Comparison of ENCODE assay signal across 20 cellular contexts in the genomic region with DNA sequence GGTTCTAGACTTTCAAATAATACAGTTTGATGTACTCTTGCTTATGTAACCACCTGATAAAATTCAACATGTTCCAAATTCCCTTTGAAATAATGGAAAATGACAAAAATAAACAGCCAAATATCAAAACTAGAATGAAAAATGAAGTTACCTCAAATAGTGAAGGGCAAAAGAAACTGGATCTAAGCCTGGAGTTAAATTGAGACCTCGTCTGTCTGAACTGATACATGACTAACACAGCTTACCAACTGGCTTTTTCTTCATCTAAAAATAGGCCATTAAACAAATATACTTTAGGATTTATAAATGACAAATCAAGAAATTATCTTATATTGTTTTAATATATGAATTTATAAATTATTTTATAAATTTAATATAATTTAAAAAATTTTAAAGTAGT.
"Had no signal": no experiment of that assay in that cellular context is flagged by ENCODE, and none has a peak within 500 bp of the region (broad histone marks: within the 10 kb centered on the region; RNA-seq: fewer than 3 reads in every experiment).

No MANE protein-coding gene starts in this region.

- H3K36me3 ChIP-seq: colonic mucosa, prostate gland had no signal

- H3K9ac ChIP-seq: parathyroid adenoma had no signal

- H3K4me1 ChIP-seq: colonic mucosa, left lung, lower lobe of right lung, parathyroid adenoma, prostate gland, transverse colon had no signal

- H2AFZ ChIP-seq: parathyroid adenoma had no signal

- DNase-seq: cerebellar nuclear complex; colonic mucosa; effector CD4-positive, alpha-beta T cell; endodermal cell; heart left ventricle; islet precursor cell; left lung; lower lobe of right lung; naive B cell; retina; stimulated activated CD4-positive, alpha-beta T cell treated with anti-CD3 and anti-CD28 coated beads, Interleukin-12 subunit alpha, Interleukin-12 subunit beta, amount 100 ng/mL, for 4 hours; stimulated activated naive CD4-positive, alpha-beta T cell; stomach; substantia nigra; transverse colon had no signal

- H3K79me2 ChIP-seq: parathyroid adenoma had no signal

- H3K4me3 ChIP-seq: colonic mucosa, heart left ventricle, left lung, lower lobe of right lung, prostate gland, skin epidermis, stomach, thoracic aorta, transverse colon had no signal

- H3K27me3 ChIP-seq: colonic mucosa, heart left ventricle, left lung, stomach, transverse colon had no signal

- ATAC-seq: left lung, lower lobe of right lung, sciatic nerve had no signal

- H3K9me3 ChIP-seq: colonic mucosa, heart left ventricle, left lung, lower lobe of right lung, prostate gland, stomach, thoracic aorta, transverse colon had no signal

- H3K27ac ChIP-seq: colonic mucosa, left lung, lower lobe of right lung, parathyroid adenoma, prostate gland, skin epidermis, stomach, thoracic aorta, transverse colon had no signal
